18 cellular contexts compared by ENCODE assay signal in genomic region chr5:135662104-135662503, GRCh38.
"Had no signal": no experiment of that assay in that cellular context is flagged by ENCODE, and none has a peak within 500 bp of the region (broad histone marks: within the 10 kb centered on the region; RNA-seq: fewer than 3 reads in every experiment).

No MANE protein-coding gene starts in this region.

- H3K4me1 ChIP-seq: left ventricle myocardium inferior had no signal

- H3K36me3 ChIP-seq: left ventricle myocardium inferior, thyroid gland had no signal

- H3K4me3 ChIP-seq: left ventricle myocardium inferior, thyroid gland had no signal

- H3K27me3 ChIP-seq: thyroid gland had no signal

- ATAC-seq: activated CD4-positive, alpha-beta T cell treated with anti-CD3 and anti-CD28 coated beads for 36 hours had no signal

- H3K27ac ChIP-seq: left ventricle myocardium inferior, thyroid gland had no signal

- DNase-seq: activated CD4-positive, alpha-beta T cell treated with anti-CD3 and anti-CD28 coated beads for 36 hours; activated CD4-positive, alpha-beta T cell treated with anti-CD3 and anti-CD28 coated beads, Interleukin-2, amount 50 U/mL, for 48 hours; activated gamma-delta T cell treated with Interleukin-2 at 50 U/mL for 16 hours; amniotic stem cell; caudate nucleus; cortex of kidney; erythroblast; head of caudate nucleus; kidney glomerular epithelial cell; left ventricle myocardium inferior; mammary epithelial cell; midbrain; occipital lobe; stimulated activated CD4-positive, alpha-beta T cell treated with anti-CD3 and anti-CD28 coated beads, Interleukin-12 subunit alpha, Interleukin-12 subunit beta, amount 100 ng/mL, for 4 hours; stimulated activated CD4-positive, alpha-beta T cell treated with anti-CD3 and anti-CD28 coated beads, Interleukin-1b, Interleukin-23, amount 100 ng/mL, for 48 hours; stimulated activated CD8-positive, alpha-beta memory T cell treated with anti-CD3 and anti-CD28 coated beads, Interleukin-4, amount 100 ng/mL, for 48 hours; stimulated activated naive CD4-positive, alpha-beta T cell; thyroid gland had no signal

- H3K9me3 ChIP-seq: thyroid gland had no signal
